11 cellular contexts compared by ENCODE assay signal in genomic region chr6:139927236-139927635, GRCh38.
DNase-seq lines count a peak whose midpoint lies in the region; ATAC-seq and TF ChIP-seq lines count a peak whose summit lies in the region.
"Had no signal": no experiment of that assay in that cellular context is flagged by ENCODE, and none has a peak within 500 bp of the region (broad histone marks: within the 10 kb centered on the region; RNA-seq: fewer than 3 reads in every experiment).

No MANE protein-coding gene starts in this region.

- intact Hi-C loops in A673 (cut with micrococcal nuclease; ENCODE audit: unreplicated experiment), result no loop called here
- intact Hi-C loops in Panc1 (cut with micrococcal nuclease; ENCODE audit: unreplicated experiment), result no loop called here

- BruUV-seq in A673 (replicated peaks; lab: Mats Ljungman, UMichigan) (no TSS peak), Panc1 (replicated peaks; lab: Mats Ljungman, UMichigan) (no TSS peak)

- H3K36me3 ChIP-seq in A673 (ENCODE audit: insufficient read depth, low read length, poor library complexity, severe bottlenecking), result no peaks in the 10 kb centered on the region
- no peaks in the 10 kb centered on the region for H3K36me3 ChIP-seq in Panc1 (ENCODE audit: control insufficient read depth, insufficient read depth, low read length)

- ATAC-seq in Panc1 (no peak), GM19035 (IDR thresholded peaks at IDR 0.05; ENCODE audit: unreplicated experiment) (no peak), HG03196 (IDR thresholded peaks at IDR 0.05; ENCODE audit: unreplicated experiment) (no peak)

- CTCF ChIA-PET in A673 (lab: Charles Lee), result no interaction called here
- CTCF ChIA-PET in Panc1 (lab: Charles Lee), result no interaction called here

- TF ChIP-seq CTCF in A673 (conservative IDR thresholded peaks at IDR 0.05; ENCODE audit: low read depth, low read length), result peak; percentile 35; the same call in 1 of the 2 replicates
- 0 out of 2 replicates have a peak, but pooled peaks have one; percentile 8 for TF ChIP-seq CTCF in GM12874 (IDR thresholded peaks at IDR 0.05; ENCODE audit: insufficient read depth, low read depth, low read length)
- peak; percentile 37; the same call in 1 of the 2 replicates for TF ChIP-seq CTCF in Panc1 (IDR thresholded peaks at IDR 0.05)
- TF ChIP-seq CTCF in fibroblast of villous mesenchyme (IDR thresholded peaks at IDR 0.05; ENCODE audit: insufficient read depth, low read depth, low read length), result peak; percentile 15

- in situ Hi-C loops in Panc1 (cut with HindIII; ENCODE audit: low pct_unique_long_range_greater_than_20kb, low sequenced_read_pairs), result no loop called here

- POLR2A ChIA-PET in A673 (lab: Charles Lee; ENCODE audit: low non-redundant PET) (no interaction called here), Panc1 (lab: Charles Lee) (interaction anchor here (0.6 kb wide), 1 partner anchor 189 kb away, joined by 3 read pairs; no protein-coding TSS in a partner anchor)

- no peaks in the 10 kb centered on the region for H3K27me3 ChIP-seq in A673 (replicated peaks; ENCODE audit: insufficient read depth, low read depth, low read length, poor library complexity)
- H3K27me3 ChIP-seq in Panc1 (ENCODE audit: control insufficient read depth, insufficient read depth, low read length), result no peaks in the 10 kb centered on the region

- H3K9me3 ChIP-seq in A673 (ENCODE audit: low read depth, low read length, poor library complexity, severe bottlenecking) (no peaks in the 10 kb centered on the region), Panc1 (ENCODE audit: control insufficient read depth, insufficient read depth, low read depth, low read length) (no peaks in the 10 kb centered on the region)

- H3K27ac ChIP-seq in A673 (ENCODE audit: low read depth, low read length, poor library complexity, severe bottlenecking) (no peak overlapping the region), Panc1 (ENCODE audit: low read length) (peak overlapping the region; percentile 31; the same call in 1 of the 2 replicates)

- H3K4me1 ChIP-seq in A673 (ENCODE audit: insufficient read depth, low read length, poor library complexity, severe bottlenecking) (peaks cover 9% of the 10 kb centered on the region), Panc1 (ENCODE audit: control insufficient read depth, insufficient read depth, low read length) (no peaks in the 10 kb centered on the region)

- no peak overlapping the region for H3K4me3 ChIP-seq in A673 (ENCODE audit: low read depth, low read length, poor library complexity, severe bottlenecking)
- H3K4me3 ChIP-seq in Panc1 (ENCODE audit: low read depth in 2 of 2, low read length in 2 of 2), result no peak overlapping the region
- H3K4me3 ChIP-seq in fibroblast of villous mesenchyme (ENCODE audit: low read depth, low read length), result no peak overlapping the region
- H3K4me3 ChIP-seq: smooth muscle cell had no signal

- DNase-seq in A673 (ENCODE audit: low spot score) (peak; percentile 21), Panc1 (ENCODE audit: low read depth, low spot score) (no peak), fibroblast of villous mesenchyme (ENCODE audit: low read depth) (peak; percentile 78), LoVo (ENCODE audit: low spot score) (no peak)
- DNase-seq in stimulated activated CD4-positive, alpha-beta T cell treated with anti-CD3 and anti-CD28 coated beads, Interleukin-4, amount 100 ng/mL, for 1 hour, result no peak
- DNase-seq: activated CD4-positive, alpha-beta memory T cell treated with anti-CD3 and anti-CD28 coated beads for 36 hours; islet precursor cell had no signal

Comparison
In these comparisons a context has a peak if more than half of its experiments do, and no peak if none do; other contexts are left out.
1. DNase-seq: peak in A673 (single experiment) and fibroblast of villous mesenchyme (single experiment); none in Panc1 (single experiment), LoVo (single experiment) and stimulated activated CD4-positive, alpha-beta T cell treated with anti-CD3 and anti-CD28 coated beads, Interleukin-4, amount 100 ng/mL, for 1 hour (single experiment).
2. Peak in every context shown above with its lines, with median percentiles within 50 percentile points of each other: CTCF ChIP-seq.